ENCODE assay signal across 11 cellular contexts in genomic region chr9:14317667-14318255, GRCh38. TPM values are rescaled to one million over a fixed set of nuclear protein-coding genes. Genes with fewer than 3 reads are reported as not detected.
A peak's percentile ranks its signal among the peaks of the same experiment; 100 is the strongest.
DNase-seq lines count a peak whose midpoint lies in the region; ATAC-seq, FAIRE-seq and TF ChIP-seq lines count a peak whose summit lies in the region.
"Had no signal": no experiment of that assay in that cellular context is flagged by ENCODE, and none has a peak within 500 bp of the region (broad histone marks: within the 10 kb centered on the region; RNA-seq: fewer than 3 reads in every experiment).

No MANE protein-coding gene starts in this region.

- peak; percentile 96 for FAIRE-seq in GM19239 (lab: Jason Lieb, UNC)
- FAIRE-seq: islet of Langerhans, K562 had no signal

- H3K4me1 ChIP-seq in testis = peaks cover 20% of the 10 kb centered on the region

- ATAC-seq in HG03342 (IDR thresholded peaks at IDR 0.05; ENCODE audit: unreplicated experiment) = peak; percentile 17
- ATAC-seq: K562 had no signal

- H3K27me3 ChIP-seq in testis = no peaks in the 10 kb centered on the region

- no peaks in the 10 kb centered on the region for H3K36me3 ChIP-seq in testis (ENCODE audit: low read depth, missing control alignments)

- intact Hi-C loops in testis (cut with DNase I; ENCODE audit: low total_unique reads) (no loop called here), head of caudate nucleus (cut with DNase I) (no loop called here)

- peak; percentile 4 for DNase-seq in GM19239 (ENCODE audit: insufficient read length, low spot score)
- no peak for DNase-seq in epithelial cell of esophagus (ENCODE audit: low read depth)
- DNase-seq in testis = no peak
- no peak for DNase-seq in activated naive CD4-positive, alpha-beta T cell (lab: John Stamatoyannopoulos, UW)
- no peak for DNase-seq in NCI-H146 treated with DMSO at 0.1 percent for 48 hours (lab: John Stamatoyannopoulos, UW; ENCODE audit: unreplicated experiment)
- DNase-seq in head of caudate nucleus = no peak
- DNase-seq: activated naive CD8-positive, alpha-beta T cell treated with anti-CD3 and anti-CD28 coated beads for 36 hours; T-helper 1 cell had no signal

- TF ChIP-seq POLR2A in testis (IDR thresholded peaks at IDR 0.05) = no peak

- H3K9me3 ChIP-seq in testis = no peaks in the 10 kb centered on the region

- TF ChIP-seq CTCF in epithelial cell of esophagus (IDR thresholded peaks at IDR 0.05; ENCODE audit: insufficient read depth, low read depth, low read length, missing control alignments) (no peak), testis (IDR thresholded peaks at IDR 0.05) (no peak)

- 51 to 60% methylated on average over 3 of the region's 3 CpGs for WGBS in testis, 2 donors

- H3K4me3 ChIP-seq in epithelial cell of esophagus (ENCODE audit: low read length) (peak overlapping the region; percentile 7), testis (no peak overlapping the region)
- H3K4me3 ChIP-seq: K562 had no signal

- peak overlapping the region; percentile 25 to 89 for H3K27ac ChIP-seq in testis

RNA-seq across cellular contexts. Expression of gene NFIB, which starts 3.8 kb away (rescaled TPM):
- total RNA-seq in testis = 10 to 100 TPM; 23.1 to 34.7 TPM
- polyA plus RNA-seq in testis (ENCODE audit: insufficient read depth, low read depth, low replicate concordance) = 8.4 TPM
- total RNA-seq: activated naive CD8-positive, alpha-beta T cell treated with anti-CD3 and anti-CD28 coated beads for 36 hours had no signal
